ENCODE assay signal across 18 cellular contexts in the genomic region with DNA sequence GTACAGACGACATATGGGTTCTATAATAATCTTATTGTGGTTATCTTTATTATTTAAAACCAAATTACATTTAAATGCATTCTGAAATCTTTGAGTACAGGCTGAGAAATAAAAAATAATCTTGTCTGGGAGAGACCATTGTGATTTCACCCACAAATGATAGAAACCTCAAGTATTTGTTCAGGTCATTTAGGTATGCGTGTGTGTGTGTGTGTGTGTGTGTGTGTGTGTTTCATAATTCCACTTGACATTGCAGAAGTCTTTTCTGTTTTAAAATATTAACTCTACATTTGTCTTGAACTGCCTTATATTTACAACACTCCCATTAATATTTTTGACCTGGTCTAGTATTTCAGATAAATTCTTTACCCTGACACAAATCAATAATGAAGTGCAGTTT.
"Had no signal": no experiment of that assay in that cellular context is flagged by ENCODE, and none has a peak within 500 bp of the region (broad histone marks: within the 10 kb centered on the region; RNA-seq: fewer than 3 reads in every experiment).

No MANE protein-coding gene starts in this region.

- H3K27me3 Mint-ChIP-seq: stimulated activated memory B cell treated with anti-CD40 and anti-IgM and Interleukin-4, amounts not matched to agents 10 μg/mL and 1 μg/mL and 100 μg/mL, for 72 hours had no signal

- H3K36me3 Mint-ChIP-seq: stimulated activated memory B cell treated with anti-CD40 and anti-IgM and Interleukin-4, amounts not matched to agents 10 μg/mL and 1 μg/mL and 100 μg/mL, for 72 hours had no signal

- H3K27ac Mint-ChIP-seq: stimulated activated memory B cell treated with anti-CD40 and anti-IgM and Interleukin-4, amounts not matched to agents 10 μg/mL and 1 μg/mL and 100 μg/mL, for 72 hours had no signal

- H3K27ac ChIP-seq: ascending aorta, cardiac muscle cell, colonic mucosa, esophagus squamous epithelium, neutrophil, thyroid gland, vagina had no signal

- H3K4me3 Mint-ChIP-seq: stimulated activated memory B cell treated with anti-CD40 and anti-IgM and Interleukin-4, amounts not matched to agents 10 μg/mL and 1 μg/mL and 100 μg/mL, for 72 hours had no signal

- H3K9me3 Mint-ChIP-seq: stimulated activated memory B cell treated with anti-CD40 and anti-IgM and Interleukin-4, amounts not matched to agents 10 μg/mL and 1 μg/mL and 100 μg/mL, for 72 hours had no signal

- ATAC-seq: stimulated activated memory B cell treated with anti-CD40 and anti-IgM and Interleukin-4, amounts not matched to agents 10 μg/mL and 1 μg/mL and 100 μg/mL, for 72 hours had no signal

- H3K9me3 ChIP-seq: ascending aorta, colonic mucosa, esophagus squamous epithelium, neutrophil, thyroid gland, vagina had no signal

- H3K27me3 ChIP-seq: ascending aorta, cardiac muscle cell, colonic mucosa, esophagus squamous epithelium, neutrophil, thyroid gland, vagina had no signal

- H3K4me1 ChIP-seq: ascending aorta, colonic mucosa, esophagus squamous epithelium, vagina had no signal

- DNase-seq: activated CD4-positive, alpha-beta T cell treated with anti-CD3 and anti-CD28 coated beads for 1 hour; activated CD4-positive, alpha-beta T cell treated with anti-CD3 and anti-CD28 coated beads, Interleukin-2, amount 50 U/mL, for 4 hours; activated naive CD4-positive, alpha-beta T cell treated with Interleukin-2 at 50 U/mL for 16 hours; activated T-cell treated with anti-CD3 and anti-CD28 coated beads for 4 hours; colonic mucosa; effector CD4-positive, alpha-beta T cell; esophagus squamous epithelium; posterior cingulate gyrus; stimulated activated CD4-positive, alpha-beta T cell treated with anti-CD3 and anti-CD28 coated beads, Interleukin-2, amount 100 ng/mL, for 48 hours; T-helper 1 cell; T1000 had no signal

- H3K4me1 Mint-ChIP-seq: stimulated activated memory B cell treated with anti-CD40 and anti-IgM and Interleukin-4, amounts not matched to agents 10 μg/mL and 1 μg/mL and 100 μg/mL, for 72 hours had no signal

- H3K36me3 ChIP-seq: ascending aorta, cardiac muscle cell, colonic mucosa, esophagus squamous epithelium, neutrophil, thyroid gland, vagina had no signal

- H3K4me3 ChIP-seq: ascending aorta, cardiac muscle cell, colonic mucosa, esophagus squamous epithelium, lung, thyroid gland, vagina had no signal
